ENCODE assay signal across 31 cellular contexts in the genomic region with DNA sequence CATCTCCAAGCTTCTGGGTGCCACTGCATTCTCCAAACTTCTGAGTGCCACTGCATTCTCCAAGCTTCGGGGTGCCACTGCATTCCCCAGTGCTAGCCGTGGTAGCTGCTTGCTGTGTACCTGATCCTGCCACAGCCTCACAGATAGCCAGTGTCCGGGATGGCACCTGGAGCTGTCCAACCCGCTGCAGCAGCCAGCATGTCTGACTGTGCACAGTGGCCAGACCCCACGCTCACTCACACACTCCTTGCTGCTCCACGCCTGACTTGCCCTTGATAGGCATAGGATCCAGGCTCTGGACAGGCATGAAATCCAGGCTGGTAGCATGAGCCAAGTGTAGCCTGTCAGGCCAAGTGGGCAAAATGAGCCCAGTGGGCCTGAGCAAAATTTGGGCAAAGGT.
"Had no signal": no experiment of that assay in that cellular context is flagged by ENCODE, and none has a peak within 500 bp of the region (broad histone marks: within the 10 kb centered on the region; RNA-seq: fewer than 3 reads in every experiment).

No MANE protein-coding gene starts in this region.

- H3K9me3 Mint-ChIP-seq: activated naive CD4-positive, alpha-beta T cell treated with anti-CD3 and anti-CD28 coated beads, Interleukin-2, amount 50 U/mL, for 24 hours; activated naive CD8-positive, alpha-beta T cell treated with anti-CD3 and anti-CD28 coated beads, Interleukin-2, amount 50 U/mL, for 24 hours; activated T-helper 17 cell treated with anti-CD3 and anti-CD28 coated beads, Interleukin-2, amount 50 U/mL, for 72 hours had no signal

- H3K4me1 ChIP-seq: esophagus muscularis mucosa, foreskin keratinocyte, heart left ventricle, lower lobe of right lung, sigmoid colon, stomach, suprapubic skin, tibial artery had no signal

- H3K36me3 Mint-ChIP-seq: activated naive CD4-positive, alpha-beta T cell treated with anti-CD3 and anti-CD28 coated beads, Interleukin-2, amount 50 U/mL, for 24 hours; immature natural killer cell; stimulated activated naive B cell treated with anti-CD40 and anti-IgM and Interleukin-4, amounts not matched to agents 10 μg/mL and 1 μg/mL and 100 μg/mL, for 72 hours had no signal

- H3K4me3 Mint-ChIP-seq: activated CD8-positive, alpha-beta T cell treated with anti-CD3 and anti-CD28 coated beads for 36 hours; activated naive CD4-positive, alpha-beta T cell treated with anti-CD3 and anti-CD28 coated beads, Interleukin-2, amount 50 U/mL, for 24 hours; activated naive CD8-positive, alpha-beta T cell treated with anti-CD3 and anti-CD28 coated beads, Interleukin-2, amount 50 U/mL, for 24 hours; activated T-cell treated with anti-CD3 and anti-CD28 coated beads, Interleukin-2, amount 50 U/mL, for 4 hours; activated T-helper 17 cell treated with anti-CD3 and anti-CD28 coated beads, Interleukin-2, amount 50 U/mL, for 72 hours; immature natural killer cell; nephron progenitor cell; stimulated activated naive B cell treated with anti-CD40 and anti-IgM and Interleukin-4, amounts not matched to agents 10 μg/mL and 1 μg/mL and 100 μg/mL, for 72 hours; T-helper 17 cell had no signal

- DNase-seq: activated CD4-positive, alpha-beta T cell treated with anti-CD3 and anti-CD28 coated beads, Interleukin-2, amount 50 U/mL, for 1 hour; activated CD8-positive, alpha-beta T cell treated with anti-CD3 and anti-CD28 coated beads for 36 hours; activated naive CD8-positive, alpha-beta T cell treated with anti-CD3 and anti-CD28 coated beads, Interleukin-2, amount 50 U/mL, for 24 hours; activated T-cell treated with anti-CD3 and anti-CD28 coated beads, Interleukin-2, amount 50 U/mL, for 4 hours; amygdala; caudate nucleus; foreskin keratinocyte; heart left ventricle; hypothalamus; immature natural killer cell; kidney glomerular epithelial cell; lower lobe of right lung; mucosa of descending colon; nephron progenitor cell; ovary; sigmoid colon; small intestine; stimulated activated CD4-positive, alpha-beta T cell treated with anti-CD3 and anti-CD28 coated beads, Interleukin-1b, Interleukin-23, amount 100 ng/mL, for 48 hours; stimulated activated CD4-positive, alpha-beta T cell treated with anti-CD3 and anti-CD28 coated beads, Interleukin-4, amount 100 ng/mL, for 4 hours; stimulated activated CD8-positive, alpha-beta memory T cell treated with anti-CD3 and anti-CD28 coated beads, Interleukin-4, amount 100 ng/mL, for 48 hours; stimulated activated naive B cell treated with anti-CD40 and anti-IgM and Interleukin-4, amounts not matched to agents 10 μg/mL and 1 μg/mL and 100 μg/mL, for 72 hours; stomach; T-helper 17 cell; T1000; tibial artery had no signal

- H3K27ac Mint-ChIP-seq: activated CD8-positive, alpha-beta T cell treated with anti-CD3 and anti-CD28 coated beads for 36 hours; activated naive CD4-positive, alpha-beta T cell treated with anti-CD3 and anti-CD28 coated beads, Interleukin-2, amount 50 U/mL, for 24 hours; activated naive CD8-positive, alpha-beta T cell treated with anti-CD3 and anti-CD28 coated beads, Interleukin-2, amount 50 U/mL, for 24 hours; activated T-helper 17 cell treated with anti-CD3 and anti-CD28 coated beads, Interleukin-2, amount 50 U/mL, for 72 hours; immature natural killer cell; nephron progenitor cell; progenitor cell of endocrine pancreas; stimulated activated naive B cell treated with anti-CD40 and anti-IgM and Interleukin-4, amounts not matched to agents 10 μg/mL and 1 μg/mL and 100 μg/mL, for 72 hours; T-helper 17 cell had no signal

- H3K4me1 Mint-ChIP-seq: activated naive CD4-positive, alpha-beta T cell treated with anti-CD3 and anti-CD28 coated beads, Interleukin-2, amount 50 U/mL, for 24 hours; activated naive CD8-positive, alpha-beta T cell treated with anti-CD3 and anti-CD28 coated beads, Interleukin-2, amount 50 U/mL, for 24 hours; activated T-helper 17 cell treated with anti-CD3 and anti-CD28 coated beads, Interleukin-2, amount 50 U/mL, for 72 hours; immature natural killer cell; nephron progenitor cell; stimulated activated naive B cell treated with anti-CD40 and anti-IgM and Interleukin-4, amounts not matched to agents 10 μg/mL and 1 μg/mL and 100 μg/mL, for 72 hours; T-helper 17 cell had no signal

- H3K36me3 ChIP-seq: esophagus muscularis mucosa, heart left ventricle, lower lobe of right lung, ovary, sigmoid colon, stomach, suprapubic skin, tibial artery had no signal

- H3K27me3 Mint-ChIP-seq: activated CD8-positive, alpha-beta T cell treated with anti-CD3 and anti-CD28 coated beads for 36 hours; activated naive CD4-positive, alpha-beta T cell treated with anti-CD3 and anti-CD28 coated beads, Interleukin-2, amount 50 U/mL, for 24 hours; activated naive CD8-positive, alpha-beta T cell treated with anti-CD3 and anti-CD28 coated beads, Interleukin-2, amount 50 U/mL, for 24 hours; activated T-helper 17 cell treated with anti-CD3 and anti-CD28 coated beads, Interleukin-2, amount 50 U/mL, for 72 hours; progenitor cell of endocrine pancreas; stimulated activated naive B cell treated with anti-CD40 and anti-IgM and Interleukin-4, amounts not matched to agents 10 μg/mL and 1 μg/mL and 100 μg/mL, for 72 hours; T-helper 17 cell had no signal

- H3K9me3 ChIP-seq: ovary, suprapubic skin had no signal

- FAIRE-seq: small intestine had no signal

- ATAC-seq: activated CD8-positive, alpha-beta T cell treated with anti-CD3 and anti-CD28 coated beads for 36 hours; activated naive CD8-positive, alpha-beta T cell treated with anti-CD3 and anti-CD28 coated beads, Interleukin-2, amount 50 U/mL, for 24 hours; activated T-cell treated with anti-CD3 and anti-CD28 coated beads, Interleukin-2, amount 50 U/mL, for 4 hours; activated T-helper 17 cell treated with anti-CD3 and anti-CD28 coated beads, Interleukin-2, amount 50 U/mL, for 72 hours; foreskin keratinocyte; heart left ventricle; left lobe of liver; mucosa of descending colon; stimulated activated naive B cell treated with anti-CD40 and anti-IgM and Interleukin-4, amounts not matched to agents 10 μg/mL and 1 μg/mL and 100 μg/mL, for 72 hours; T-helper 17 cell had no signal

- H3K27me3 ChIP-seq: esophagus muscularis mucosa, foreskin keratinocyte, heart left ventricle, ovary, sigmoid colon, stomach, suprapubic skin, tibial artery had no signal

- H3K27ac ChIP-seq: esophagus muscularis mucosa, foreskin keratinocyte, heart left ventricle, lower lobe of right lung, ovary, sigmoid colon, stomach, suprapubic skin, tibial artery had no signal

- H3K4me3 ChIP-seq: esophagus muscularis mucosa, heart left ventricle, lower lobe of right lung, mucosa of descending colon, ovary, sigmoid colon, stomach, suprapubic skin, tibial artery had no signal
